19 cellular contexts compared by ENCODE assay signal in genomic region chr7:23335141-23335540, GRCh38. TPM values are rescaled to one million over a fixed set of nuclear protein-coding genes. Genes with fewer than 3 reads are reported as not detected.
DNase-seq lines count a peak whose midpoint lies in the region; ATAC-seq, FAIRE-seq and TF ChIP-seq lines count a peak whose summit lies in the region.
"Had no signal": no experiment of that assay in that cellular context is flagged by ENCODE, and none has a peak within 500 bp of the region (broad histone marks: within the 10 kb centered on the region; RNA-seq: fewer than 3 reads in every experiment).

No MANE protein-coding gene starts in this region.

- H3K27me3 ChIP-seq in SJSA1 (replicated peaks) = no peaks in the 10 kb centered on the region
- H3K27me3 ChIP-seq in keratinocyte (ENCODE audit: control insufficient read depth, extremely low read depth, insufficient read depth, low read length) = no peaks in the 10 kb centered on the region
- H3K27me3 ChIP-seq in subcutaneous abdominal adipose tissue (ENCODE audit: control insufficient read depth in 5 of 5, insufficient read depth in 4 of 5, low read length in 5 of 5) = no peaks in the 10 kb centered on the region
- H3K27me3 ChIP-seq: BLaER1 treated with 17β-estradiol and CSF1 and Interleukin-3, amounts not matched to agents 10 nM and 100 nM; heart left ventricle; MG63; upper lobe of right lung had no signal

- dilution Hi-C loops in keratinocyte (cut with MboI; ENCODE audit: extremely low pct_ligation_motif_present, low sequenced_read_pairs) = no loop called here

- no peaks in the 10 kb centered on the region for H3K9me1 ChIP-seq in keratinocyte (ENCODE audit: control insufficient read depth, extremely low read depth, insufficient read depth, low read length)

- intact Hi-C loops in Right ventricle myocardium superior (cut with DNase I) = no loop called here

- no peak for FAIRE-seq in keratinocyte (lab: Jason Lieb, UNC)

- H4K20me1 ChIP-seq in keratinocyte (ENCODE audit: control insufficient read depth, extremely low read depth, insufficient read depth, low read length) = peaks cover 2% of the 10 kb centered on the region
- H4K20me1 ChIP-seq: BLaER1 treated with 17β-estradiol and CSF1 and Interleukin-3, amounts not matched to agents 10 nM and 100 nM had no signal

- no peak overlapping the region for H2AFZ ChIP-seq in keratinocyte (ENCODE audit: control insufficient read depth, low read length)

- no peak for TF ChIP-seq CTCF in keratinocyte (optimal IDR thresholded peaks at IDR 0.05 in 1 of 3, IDR thresholded peaks at IDR 0.05 in 1 of 3, conservative IDR thresholded peaks at IDR 0.05 in 1 of 3; ENCODE audit: extremely low read depth in 1 of 3, insufficient read depth in 2 of 3, low read length in 3 of 3)

- peak; percentile 46 for DNase-seq in DMS79 treated with DMSO at 0.1 percent for 48 hours (lab: John Stamatoyannopoulos, UW)
- no peak for DNase-seq in DMS79 (lab: John Stamatoyannopoulos, UW)
- DNase-seq in SJSA1 (ENCODE audit: low read depth in 1 of 2, low spot score in 2 of 2) = no peak
- DNase-seq in keratinocyte (ENCODE audit: low read depth, low spot score) = no peak
- DNase-seq in DMS114 treated with DMSO at 0.1 percent for 48 hours (lab: John Stamatoyannopoulos, UW; ENCODE audit: unreplicated experiment) = no peak
- DNase-seq in stimulated activated CD4-positive, alpha-beta T cell treated with anti-CD3 and anti-CD28 coated beads, Interleukin-4, amount 100 ng/mL, for 4 hours = no peak
- no peak for DNase-seq in Right ventricle myocardium superior
- DNase-seq: activated B cell treated with CpG ODN at 0.5 μM for 24 hours; activated CD8-positive, alpha-beta T cell treated with anti-CD3 and anti-CD28 coated beads, Interleukin-2, amount 10 ng/mL, durations not matched to agents 7 days and 5 days; activated T-cell treated with anti-CD3 and anti-CD28 coated beads, Interleukin-2, amount 50 U/mL, for 4 hours; GDM1; NCI-H1436; NCI-H774; OCI-M1; upper lobe of right lung had no signal

- peaks cover 91% of the 10 kb centered on the region for H3K36me3 ChIP-seq in SJSA1
- H3K36me3 ChIP-seq in keratinocyte (ENCODE audit: control insufficient read depth in 2 of 2, extremely low read depth in 1 of 2, insufficient read depth in 2 of 2, low read length in 2 of 2) = peaks cover 3 to 4% of the 10 kb centered on the region in 2 experiments
- H3K36me3 ChIP-seq in subcutaneous abdominal adipose tissue (ENCODE audit: control insufficient read depth in 5 of 5, insufficient read depth in 5 of 5, low read length in 5 of 5) = no peaks in the 10 kb centered on the region
- H3K36me3 ChIP-seq: BLaER1 treated with 17β-estradiol and CSF1 and Interleukin-3, amounts not matched to agents 10 nM and 100 nM; heart left ventricle; upper lobe of right lung had no signal

- H3K27ac ChIP-seq in SJSA1 = peak overlapping the region; percentile 63; the same call in 1 of the 2 replicates
- no peak overlapping the region for H3K27ac ChIP-seq in keratinocyte (ENCODE audit: control insufficient read depth, insufficient read depth, low read length)
- H3K27ac ChIP-seq in subcutaneous abdominal adipose tissue (ENCODE audit: low read depth, low read length) = peak overlapping the region; percentile 69
- H3K27ac ChIP-seq: BLaER1 treated with 17β-estradiol and CSF1 and Interleukin-3, amounts not matched to agents 10 nM and 100 nM had no signal

- H3K9ac ChIP-seq in keratinocyte (ENCODE audit: control insufficient read depth, extremely low read depth, insufficient read depth, low read length) (no peak overlapping the region), subcutaneous abdominal adipose tissue (ENCODE audit: low read length in 5 of 5) (no peak overlapping the region)
- H3K9ac ChIP-seq: BLaER1 treated with 17β-estradiol and CSF1 and Interleukin-3, amounts not matched to agents 10 nM and 100 nM had no signal

- H3K4me3 ChIP-seq in SJSA1 = no peak overlapping the region
- H3K4me3 ChIP-seq in keratinocyte (ENCODE audit: control insufficient read depth in 2 of 3, extremely low read depth in 1 of 3, insufficient read depth in 2 of 3, low read depth in 1 of 3, low read length in 3 of 3) = no peak overlapping the region
- no peak overlapping the region for H3K4me3 ChIP-seq in subcutaneous abdominal adipose tissue (ENCODE audit: low read depth in 1 of 5, low read length in 5 of 5)
- H3K4me3 ChIP-seq: BLaER1 treated with 17β-estradiol and CSF1 and Interleukin-3, amounts not matched to agents 10 nM and 100 nM; heart left ventricle; MG63; upper lobe of right lung had no signal

- H3K4me2 ChIP-seq in keratinocyte (ENCODE audit: control insufficient read depth, extremely low read depth, insufficient read depth, low read depth, low read length) = peak overlapping the region; percentile 0
- H3K4me2 ChIP-seq: BLaER1 treated with 17β-estradiol and CSF1 and Interleukin-3, amounts not matched to agents 10 nM and 100 nM had no signal

- no peaks in the 10 kb centered on the region for H3K79me2 ChIP-seq in keratinocyte (ENCODE audit: control insufficient read depth, insufficient read depth, low read length)

- peaks cover 3% of the 10 kb centered on the region; the same call in 1 of the 2 replicates for H3K9me3 ChIP-seq in SJSA1 (replicated peaks)
- no peaks in the 10 kb centered on the region for H3K9me3 ChIP-seq in keratinocyte (ENCODE audit: control insufficient read depth, low read depth, low read length)
- peaks cover 0 to 2% (median 0%) of the 10 kb centered on the region in 5 donors for H3K9me3 ChIP-seq in subcutaneous abdominal adipose tissue (ENCODE audit: control insufficient read depth in 5 of 5, low read length in 5 of 5)
- H3K9me3 ChIP-seq: MG63, upper lobe of right lung had no signal

- peaks cover 60% of the 10 kb centered on the region for H3K4me1 ChIP-seq in SJSA1 (replicated peaks)
- peaks cover 24% of the 10 kb centered on the region for H3K4me1 ChIP-seq in keratinocyte (ENCODE audit: control insufficient read depth, extremely low read depth, insufficient read depth, low read length)
- H3K4me1 ChIP-seq in subcutaneous abdominal adipose tissue (ENCODE audit: control insufficient read depth in 5 of 5, insufficient read depth in 5 of 5, low read length in 5 of 5) = peaks cover 2 to 29% (median 25%) of the 10 kb centered on the region in 5 donors
- H3K4me1 ChIP-seq: BLaER1 treated with 17β-estradiol and CSF1 and Interleukin-3, amounts not matched to agents 10 nM and 100 nM had no signal

- no peak for ATAC-seq in Right ventricle myocardium superior (ENCODE audit: poor library complexity)
- ATAC-seq: activated CD8-positive, alpha-beta T cell treated with anti-CD3 and anti-CD28 coated beads, Interleukin-2, amount 10 ng/mL, durations not matched to agents 7 days and 5 days; activated T-cell treated with anti-CD3 and anti-CD28 coated beads, Interleukin-2, amount 50 U/mL, for 4 hours had no signal

RNA-seq across cellular contexts. Expression of gene MALSU1, which starts 36.0 kb away (rescaled TPM):
- 94.0 and 139 TPM in 2 replicates for total RNA-seq in SJSA1 (2014; rRNA removed; shearing (Covaris generic))
- 34.2 to 67.8 TPM (median 43.1 TPM) in 3 replicates for polyA plus RNA-seq in keratinocyte
- polyA plus RNA-seq in keratinocyte (2011; ENCODE audit: low read depth) = 26.3 TPM
- polyA plus RNA-seq in keratinocyte (2011; cell fraction: cytosol; rRNA removed) = 40.4 and 41.4 TPM in 2 replicates
- 22.0 and 31.2 TPM in 2 replicates for polyA plus RNA-seq in keratinocyte (2011; cell fraction: nucleus; rRNA removed)
- polyA plus RNA-seq in keratinocyte (2012; ENCODE audit: low replicate concordance) = 54.0 and 55.1 TPM in 2 replicates
- polyA minus RNA-seq in keratinocyte = 3.6 to 43.6 TPM (median 23.8 TPM) in 3 replicates
- polyA minus RNA-seq in keratinocyte (2011; cell fraction: cytosol; rRNA and poly(A)+ RNA removed) = 39.5 TPM
- polyA minus RNA-seq in keratinocyte (2011; cell fraction: nucleus; rRNA and poly(A)+ RNA removed) = 4.5 and 8.5 TPM in 2 replicates
- total RNA-seq in Right ventricle myocardium superior = 112 TPM
